ENCODE assay signal across 12 cellular contexts in genomic region chr16:71709231-71709781, GRCh38. TPM values are rescaled to one million over a fixed set of nuclear protein-coding genes. Genes with fewer than 3 reads are reported as not detected.
DNase-seq lines count a peak whose midpoint lies in the region; ATAC-seq and TF ChIP-seq lines count a peak whose summit lies in the region.
"Had no signal": no experiment of that assay in that cellular context is flagged by ENCODE, and none has a peak within 500 bp of the region (broad histone marks: within the 10 kb centered on the region; RNA-seq: fewer than 3 reads in every experiment).

No MANE protein-coding gene starts in this region.

- DNase-seq in HCT116 (ENCODE audit: low read depth, low spot score) (no peak), adipocyte (ENCODE audit: low read depth) (peak; percentile 71), glomerular visceral epithelial cell (ENCODE audit: extremely low spot score) (peak; percentile 43), HPDE6-E6E7 (ENCODE audit: extremely low spot score) (no peak), NCI-H2081 (lab: John Stamatoyannopoulos, UW) (no peak), dedifferentiated amniotic fluid mesenchymal stem cell (ENCODE audit: extremely low spot score) (no peak)
- DNase-seq: activated T-cell treated with anti-CD3 and anti-CD28 coated beads, Interleukin-2, amount 50 U/mL, for 24 hours; central memory CD4-positive, alpha-beta T cell; NCI-H2081 treated with DMSO at 0.1 percent for 48 hours; stimulated activated naive CD8-positive, alpha-beta T cell treated with anti-CD3 and anti-CD28 coated beads, Interleukin-15, amount 100 ng/mL, for 72 hours had no signal

- no peak overlapping the region for H2AFZ ChIP-seq in HCT116 (ENCODE audit: low read depth, low read length, poor library complexity, severe bottlenecking)

- H3K36me3 ChIP-seq in HCT116 (ENCODE audit: control insufficient read depth in 1 of 2, insufficient read depth in 2 of 2, low read length in 2 of 2) (no peaks in the 10 kb centered on the region), adipocyte (ENCODE audit: control insufficient read depth, insufficient read depth, low read length, severe bottlenecking) (peaks cover 13% of the 10 kb centered on the region), subcutaneous abdominal adipose tissue (ENCODE audit: control insufficient read depth in 5 of 5, insufficient read depth in 5 of 5, low read length in 5 of 5) (peaks cover under 1 to 8% (median 2%) of the 10 kb centered on the region in 5 donors)

- ATAC-seq in HCT116: no peak
- ATAC-seq: stimulated activated naive CD8-positive, alpha-beta T cell treated with anti-CD3 and anti-CD28 coated beads, Interleukin-15, amount 100 ng/mL, for 72 hours had no signal

- no peak for TF ChIP-seq CTCF in HCT116 (IDR thresholded peaks at IDR 0.05 in 2 of 3, conservative IDR thresholded peaks at IDR 0.05 in 1 of 3; ENCODE audit: borderline replicate concordance in 1 of 3, insufficient read depth in 1 of 3, low read depth in 2 of 3, low read length in 2 of 3)

- no TSS peak for BruUV-seq in HCT116 (replicated peaks; lab: Mats Ljungman, UMichigan)

- H3K4me3 ChIP-seq in HCT116 (replicated peaks in 1 of 2; ENCODE audit: low read depth in 1 of 2, low read length in 2 of 2) (no peak overlapping the region), adipocyte (ENCODE audit: low read length) (peak overlapping the region; percentile 57), subcutaneous abdominal adipose tissue (ENCODE audit: low read depth in 1 of 5, low read length in 5 of 5) (peak overlapping the region in 1 of 5 donors; percentile 13)

- H3K4me2 ChIP-seq in HCT116 (ENCODE audit: low read length): peak overlapping the region; percentile 41

- H3K9ac ChIP-seq in HCT116 (ENCODE audit: low read length): no peak overlapping the region
- H3K9ac ChIP-seq in adipocyte (ENCODE audit: low read length): peak overlapping the region; percentile 9
- H3K9ac ChIP-seq in subcutaneous abdominal adipose tissue (ENCODE audit: low read length in 5 of 5): no peak overlapping the region

- intact Hi-C loops in HCT116 (cut with micrococcal nuclease): no loop called here

- H3K27me3 ChIP-seq in HCT116 (ENCODE audit: insufficient read depth, low read length): no peaks in the 10 kb centered on the region
- no peaks in the 10 kb centered on the region for H3K27me3 ChIP-seq in adipocyte (replicated peaks; ENCODE audit: control insufficient read depth, insufficient read depth, low read length)
- H3K27me3 ChIP-seq in subcutaneous abdominal adipose tissue (ENCODE audit: control insufficient read depth in 5 of 5, insufficient read depth in 4 of 5, low read length in 5 of 5): no peaks in the 10 kb centered on the region

- H3K79me2 ChIP-seq in HCT116 (ENCODE audit: insufficient read depth, low read length): peaks cover 12% of the 10 kb centered on the region

- TF ChIP-seq POLR2A in HCT116 (IDR thresholded peaks at IDR 0.05; ENCODE audit: borderline replicate concordance, extremely low read depth, insufficient read depth, insufficient read length): no peak

- H4K20me1 ChIP-seq in HCT116 (ENCODE audit: insufficient read depth): no peaks in the 10 kb centered on the region

- H3K9me3 ChIP-seq in HCT116 (ENCODE audit: control insufficient read depth in 1 of 2, insufficient read depth in 1 of 2, low read depth in 1 of 2, low read length in 2 of 2): no peaks in the 10 kb centered on the region
- H3K9me3 ChIP-seq in adipocyte (ENCODE audit: control insufficient read depth, low read length): no peaks in the 10 kb centered on the region
- H3K9me3 ChIP-seq in subcutaneous abdominal adipose tissue (ENCODE audit: control insufficient read depth in 5 of 5, low read length in 5 of 5): no peaks in the 10 kb centered on the region

- H3K4me1 ChIP-seq in HCT116 (ENCODE audit: control insufficient read depth in 1 of 2, insufficient read depth in 2 of 2, low read length in 2 of 2): peaks cover 30 to 35% of the 10 kb centered on the region in 2 experiments
- peaks cover 33% of the 10 kb centered on the region for H3K4me1 ChIP-seq in adipocyte (ENCODE audit: control insufficient read depth, insufficient read depth, low read length)
- H3K4me1 ChIP-seq in subcutaneous abdominal adipose tissue (ENCODE audit: control insufficient read depth in 5 of 5, insufficient read depth in 5 of 5, low read length in 5 of 5): peaks cover 0 to 10% (median 10%) of the 10 kb centered on the region in 5 donors

- POLR2A ChIA-PET in HCT116 (lab: Charles Lee): no interaction called here

- no peak for TF ChIP-seq RAD21 in HCT116 (IDR thresholded peaks at IDR 0.05; ENCODE audit: low read depth)

- RAD21 ChIA-PET in HCT116 (lab: Charles Lee; ENCODE audit: low non-redundant PET in 1 of 2, low total read pairs in 2 of 2, uncharacterized antibody in 2 of 2, unreplicated experiment in 2 of 2): no interaction called here

- H3K27ac ChIP-seq in HCT116 (ENCODE audit: low read depth, low read length): peak overlapping the region; percentile 13; the same call in 1 of the 2 replicates
- peak overlapping the region; percentile 42 for H3K27ac ChIP-seq in subcutaneous abdominal adipose tissue (ENCODE audit: low read depth, low read length)
- H3K27ac ChIP-seq: VCaP had no signal

- CTCF ChIA-PET in HCT116 (lab: Charles Lee): no interaction called here

- no peaks in the 10 kb centered on the region for H3K9me2 ChIP-seq in HCT116 (ENCODE audit: insufficient read depth)

TF ChIP-seq in HCT116, 20 proteins besides CTCF, POLR2A, EP300 and RAD21:
- TF ChIP-seq POLR2AphosphoS5 (IDR thresholded peaks at IDR 0.05; ENCODE audit: low read depth, low read length) (no peak), JUND (IDR thresholded peaks at IDR 0.05) (no peak), ZBTB33 (IDR thresholded peaks at IDR 0.05; ENCODE audit: extremely low read depth, insufficient replicate concordance, low read length) (no peak), SIN3A (IDR thresholded peaks at IDR 0.05; ENCODE audit: low read depth) (no peak)

RNA-seq across cellular contexts. Expression of gene PHLPP2, which starts 15.2 kb away (rescaled TPM):
- total RNA-seq in HCT116 (2021; ENCODE audit: unreplicated experiment): 9.0 TPM
- 2.5 and 2.8 TPM in 2 replicates for polyA plus RNA-seq in HCT116 (2012)

Comparison
In these comparisons a context has a peak if more than half of its experiments do, and no peak if none do; other contexts are left out.
1. DNase-seq: peak in adipocyte (single experiment) and glomerular visceral epithelial cell (single experiment); none in HCT116 (single experiment), HPDE6-E6E7 (single experiment), NCI-H2081 (0 of 2) and dedifferentiated amniotic fluid mesenchymal stem cell (single experiment).